1 cellular context compared by ENCODE assay signal in the genomic region with DNA sequence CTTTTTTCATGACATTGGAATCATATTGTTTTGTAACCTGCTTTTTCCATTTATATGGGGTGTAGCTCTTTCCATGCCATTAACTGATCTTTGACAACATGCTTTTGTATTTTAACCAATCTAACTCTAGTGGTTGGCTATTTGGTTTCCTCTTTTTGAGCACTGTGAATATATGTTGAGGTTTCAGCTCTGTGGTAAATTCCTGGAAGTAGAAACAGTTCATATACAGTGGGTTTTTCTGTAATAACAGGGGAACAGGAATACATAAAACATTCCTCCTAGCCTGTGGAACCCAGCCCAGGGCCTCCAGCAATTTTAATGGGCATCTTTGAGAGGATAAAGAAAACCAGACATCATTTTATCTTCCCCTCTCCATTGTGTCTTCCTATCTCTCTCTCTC.
TF ChIP-seq lines count a peak whose summit lies in the region.

No MANE protein-coding gene starts in this region.

TF ChIP-seq in SK-N-SH treated with all-trans-retinoic acid at 6 μM for 48 hours, 23 proteins besides CTCF, POLR2A, EP300 and RAD21 (continued from another document):
- TF ChIP-seq, protein P1, sequence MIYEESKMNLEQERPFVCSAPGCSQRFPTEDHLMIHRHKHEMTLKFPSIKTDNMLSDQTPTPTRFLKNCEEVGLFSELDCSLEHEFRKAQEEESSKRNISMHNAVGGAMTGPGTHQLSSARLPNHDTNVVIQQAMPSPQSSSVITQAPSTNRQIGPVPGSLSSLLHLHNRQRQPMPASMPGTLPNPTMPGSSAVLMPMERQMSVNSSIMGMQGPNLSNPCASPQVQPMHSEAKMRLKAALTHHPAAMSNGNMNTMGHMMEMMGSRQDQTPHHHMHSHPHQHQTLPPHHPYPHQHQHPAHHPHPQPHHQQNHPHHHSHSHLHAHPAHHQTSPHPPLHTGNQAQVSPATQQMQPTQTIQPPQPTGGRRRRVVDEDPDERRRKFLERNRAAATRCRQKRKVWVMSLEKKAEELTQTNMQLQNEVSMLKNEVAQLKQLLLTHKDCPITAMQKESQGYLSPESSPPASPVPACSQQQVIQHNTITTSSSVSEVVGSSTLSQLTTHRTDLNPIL (CRISPR knock-in tag; IDR thresholded peaks at IDR 0.05; ENCODE audit: low read depth): no peak
- TF ChIP-seq ZC3H10 (CRISPR knock-in tag; IDR thresholded peaks at IDR 0.05): no peak
- no peak for TF ChIP-seq SNAI2 (CRISPR knock-in tag; IDR thresholded peaks at IDR 0.05)
